ENCODE assay signal across 13 cellular contexts in the genomic region with DNA sequence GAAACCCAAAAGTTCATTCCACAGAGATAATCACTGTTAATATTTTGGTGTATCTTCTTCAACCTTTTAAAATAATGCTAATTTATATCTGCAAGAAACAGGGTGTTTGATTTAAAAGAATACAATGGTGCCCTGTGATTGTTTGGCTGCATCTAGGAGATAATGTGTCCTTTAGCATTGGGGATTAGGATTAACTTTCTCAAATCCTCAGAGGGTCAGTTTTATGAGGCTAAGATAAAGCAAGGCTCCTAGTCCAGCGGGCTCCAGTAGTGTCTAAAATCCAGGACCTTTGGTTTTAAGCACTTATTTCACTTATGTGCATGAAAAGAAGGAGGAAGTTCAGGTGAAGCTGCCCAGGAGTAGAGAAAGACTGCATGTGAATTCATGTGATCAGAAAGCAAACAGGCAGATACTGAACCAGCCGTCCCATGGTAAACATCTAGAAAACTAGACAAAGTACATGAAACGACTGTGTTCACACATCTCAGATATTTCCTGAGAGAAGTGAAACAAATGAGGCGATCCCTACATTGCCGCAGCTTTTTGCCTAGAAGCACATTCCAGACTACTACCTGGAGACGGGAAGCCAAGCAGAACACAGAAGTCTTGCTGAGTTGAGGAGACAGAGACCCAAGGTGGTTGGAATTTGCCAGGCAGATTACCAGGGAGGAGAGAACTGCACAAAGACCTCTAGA.
A peak's percentile ranks its signal among the peaks of the same experiment; 100 is the strongest.
DNase-seq lines count a peak whose midpoint lies in the region; ATAC-seq and TF ChIP-seq lines count a peak whose summit lies in the region.
"Had no signal": no experiment of that assay in that cellular context is flagged by ENCODE, and none has a peak within 500 bp of the region (broad histone marks: within the 10 kb centered on the region; RNA-seq: fewer than 3 reads in every experiment).

No MANE protein-coding gene starts in this region.

- DNase-seq in DMS153 treated with DMSO at 0.1 percent for 48 hours (lab: John Stamatoyannopoulos, UW; ENCODE audit: unreplicated experiment) (peak; percentile 10), DMS153 (lab: John Stamatoyannopoulos, UW) (no peak), lung (ENCODE audit: low spot score) (no peak), thyroid gland (peak; percentile 62 to 66), dermis blood vessel endothelial cell (no peak)
- DNase-seq in activated T-cell treated with anti-CD3 and anti-CD28 coated beads, Interleukin-2, amount 50 U/mL, for 72 hours, result no peak
- DNase-seq: 8988T, COR-L47, NCI-H2227 treated with DMSO at 0.1 percent for 48 hours had no signal

- H3K4me3 Mint-ChIP-seq in activated T-cell treated with anti-CD3 and anti-CD28 coated beads, Interleukin-2, amount 50 U/mL, for 72 hours, result no peak overlapping the region
- H3K4me3 Mint-ChIP-seq: T-helper 1 cell treated with Interleukin-12 subunit alpha and Interleukin-12 subunit beta and Interleukin-4 antibody, amounts not matched to agents 30 μg/mL and 1 μg/mL, for 36 hours had no signal

- H3K4me3 ChIP-seq in lung, result no peak overlapping the region
- no peak overlapping the region for H3K4me3 ChIP-seq in thyroid gland (replicated peaks in 1 of 3)

- H3K9me3 ChIP-seq in lung (ENCODE audit: control insufficient read depth in 2 of 2, insufficient read depth in 1 of 2, low read length in 1 of 2), result no peaks in the 10 kb centered on the region
- no peaks in the 10 kb centered on the region for H3K9me3 ChIP-seq in thyroid gland

- no peaks in the 10 kb centered on the region for H3K36me3 ChIP-seq in lung (ENCODE audit: control insufficient read depth in 2 of 2, insufficient read depth in 2 of 2, low read length in 2 of 2)
- no peaks in the 10 kb centered on the region for H3K36me3 ChIP-seq in thyroid gland

- ATAC-seq in lung (ENCODE audit: insufficient read depth, low FRiP score) (no peak), GM21390 (IDR thresholded peaks at IDR 0.05; ENCODE audit: unreplicated experiment) (no peak)
- no peak for ATAC-seq in activated T-cell treated with anti-CD3 and anti-CD28 coated beads, Interleukin-2, amount 50 U/mL, for 72 hours (replicated peaks in 1 of 2)

- no peaks in the 10 kb centered on the region for H3K9me3 Mint-ChIP-seq in activated T-cell treated with anti-CD3 and anti-CD28 coated beads, Interleukin-2, amount 50 U/mL, for 72 hours
- H3K9me3 Mint-ChIP-seq: activated T-helper 2 cell treated with anti-CD3 and anti-CD28 coated beads, Interferon-gamma antibody, Interleukin-2, Interleukin-4, amounts not matched to agents 10 μg/mL and 5 μg/mL and 100 μg/mL, durations not matched to agents 14 hours and 24 hours and 36 hours had no signal

- no peaks in the 10 kb centered on the region for H3K27me3 Mint-ChIP-seq in activated T-cell treated with anti-CD3 and anti-CD28 coated beads, Interleukin-2, amount 50 U/mL, for 72 hours (ENCODE audit: low read depth)

- H3K27ac ChIP-seq in VCaP (peak overlapping the region; percentile 74), lung (ENCODE audit: low read depth in 1 of 2, low read length in 1 of 2) (peak overlapping the region; percentile 1 to 56), thyroid gland (peak overlapping the region; percentile 44 to 90 (median 87))

- peaks cover 0 to 2% of the 10 kb centered on the region in 2 donors for H3K4me1 ChIP-seq in lung (ENCODE audit: control insufficient read depth in 2 of 2, insufficient read depth in 2 of 2, low read length in 2 of 2)
- peaks cover 12 to 29% of the 10 kb centered on the region in 2 donors for H3K4me1 ChIP-seq in thyroid gland

- intact Hi-C loops in thyroid gland (cut with DNase I), result no loop called here

- no peak overlapping the region for H3K27ac Mint-ChIP-seq in activated T-cell treated with anti-CD3 and anti-CD28 coated beads, Interleukin-2, amount 50 U/mL, for 72 hours
- H3K27ac Mint-ChIP-seq: activated T-helper 2 cell treated with anti-CD3 and anti-CD28 coated beads, Interferon-gamma antibody, Interleukin-2, Interleukin-4, amounts not matched to agents 10 μg/mL and 5 μg/mL and 100 μg/mL, durations not matched to agents 14 hours and 24 hours and 36 hours; T-helper 1 cell treated with Interleukin-12 subunit alpha and Interleukin-12 subunit beta and Interleukin-4 antibody, amounts not matched to agents 30 μg/mL and 1 μg/mL, for 36 hours had no signal

- H3K27me3 ChIP-seq in lung (ENCODE audit: control insufficient read depth, insufficient read depth) (no peaks in the 10 kb centered on the region), thyroid gland (no peaks in the 10 kb centered on the region)

- TF ChIP-seq CTCF in VCaP (conservative IDR thresholded peaks at IDR 0.05), result no peak
- no peak for TF ChIP-seq CTCF in lung (IDR thresholded peaks at IDR 0.05; ENCODE audit: control extremely low read depth, extremely low read depth)
- no peak for TF ChIP-seq CTCF in thyroid gland (IDR thresholded peaks at IDR 0.05)

- H3K4me1 Mint-ChIP-seq in activated T-cell treated with anti-CD3 and anti-CD28 coated beads, Interleukin-2, amount 50 U/mL, for 72 hours (ENCODE audit: low read depth), result peaks cover 26% of the 10 kb centered on the region

- 66 to 75% methylated on average over 6 of the region's 6 CpGs for WGBS in lung, 2 donors
- WGBS in thyroid gland, 2 donors, result 34 to 52% methylated on average over 6 of the region's 6 CpGs

- TF ChIP-seq POLR2A in thyroid gland (IDR thresholded peaks at IDR 0.05), result peak in 1 of 2 donors; percentile 25

- no peaks in the 10 kb centered on the region for H3K36me3 Mint-ChIP-seq in activated T-cell treated with anti-CD3 and anti-CD28 coated beads, Interleukin-2, amount 50 U/mL, for 72 hours (ENCODE audit: insufficient read depth in 2 of 2)

Comparison
In these comparisons a context has a peak if more than half of its experiments do, and no peak if none do; other contexts are left out.
1. DNase-seq: peak in DMS153 treated with DMSO at 0.1 percent for 48 hours (single experiment) and thyroid gland (2 of 2); none in DMS153 (single experiment), lung (single experiment), activated T-cell treated with anti-CD3 and anti-CD28 coated beads, Interleukin-2, amount 50 U/mL, for 72 hours (0 of 2) and dermis blood vessel endothelial cell (single experiment).
2. H3K27ac ChIP-seq: peak in every context shown above with its lines; median percentile 87 in thyroid gland; 74 in VCaP; 28 in lung.